In genomic region chrX:26557691-26558321, GRCh38 we compare ENCODE assay signal across 1 cellular context.
TF ChIP-seq lines count a peak whose summit lies in the region.

No MANE protein-coding gene starts in this region.

TF ChIP-seq in WTC11, 78 proteins besides CTCF, POLR2A, EP300 and RAD21 (continued from another document):
- TF ChIP-seq ZNF532 (CRISPR knock-in tag; IDR thresholded peaks at IDR 0.05; ENCODE audit: borderline replicate concordance) (no peak), FOXP1 (CRISPR knock-in tag; IDR thresholded peaks at IDR 0.05; ENCODE audit: borderline replicate concordance) (no peak), ZNF317 (CRISPR knock-in tag; IDR thresholded peaks at IDR 0.05; ENCODE audit: borderline replicate concordance, low read depth) (no peak), ATF6 (CRISPR knock-in tag; IDR thresholded peaks at IDR 0.05) (no peak), ZNF671 (CRISPR knock-in tag; IDR thresholded peaks at IDR 0.05) (no peak)
